In genomic region chr9:73104342-73104741, GRCh38 we compare ENCODE assay signal across 36 cellular contexts.
"Had no signal": no experiment of that assay in that cellular context is flagged by ENCODE, and none has a peak within 500 bp of the region (broad histone marks: within the 10 kb centered on the region; RNA-seq: fewer than 3 reads in every experiment).

No MANE protein-coding gene starts in this region.

- ATAC-seq: body of pancreas; effector memory CD8-positive, alpha-beta T cell; gastroesophageal sphincter; heart left ventricle; left colon; natural killer cell; stimulated activated memory B cell treated with anti-CD40 and anti-IgM and Interleukin-4, amounts not matched to agents 10 μg/mL and 1 μg/mL and 100 μg/mL, for 72 hours; stimulated activated naive CD8-positive, alpha-beta T cell treated with anti-CD3 and anti-CD28 coated beads, Interleukin-15, amount 100 ng/mL, for 72 hours had no signal

- H3K4me1 Mint-ChIP-seq: activated CD4-positive, alpha-beta T cell treated with anti-CD3 and anti-CD28 coated beads, Interleukin-2, amount 10 ng/mL, durations not matched to agents 24 days and 14 days; activated naive CD8-positive, alpha-beta T cell treated with anti-CD3 and anti-CD28 coated beads for 36 hours; immature natural killer cell; natural killer cell; stimulated activated memory B cell treated with anti-CD40 and anti-IgM and Interleukin-4, amounts not matched to agents 10 μg/mL and 1 μg/mL and 100 μg/mL, for 72 hours; stimulated activated naive CD8-positive, alpha-beta T cell treated with anti-CD3 and anti-CD28 coated beads, Interleukin-15, amount 100 ng/mL, for 72 hours had no signal

- H3K9me3 Mint-ChIP-seq: activated CD4-positive, alpha-beta memory T cell treated with anti-CD3 and anti-CD28 coated beads for 36 hours; activated CD4-positive, alpha-beta T cell treated with anti-CD3 and anti-CD28 coated beads, Interleukin-2, amount 10 ng/mL, durations not matched to agents 24 days and 14 days; activated naive CD4-positive, alpha-beta T cell treated with anti-CD3 and anti-CD28 coated beads for 36 hours; activated naive CD8-positive, alpha-beta T cell treated with anti-CD3 and anti-CD28 coated beads for 36 hours; activated T-helper 1 cell treated with anti-CD3 and anti-CD28 coated beads, Interleukin-12 subunit alpha, Interleukin-12 subunit beta, Interleukin-2, Interleukin-4 antibody, amounts not matched to agents 30 ng/mL and 10 ng/mL and 1 ng/mL, durations not matched to agents 14 hours and 24 hours and 36 hours; effector memory CD8-positive, alpha-beta T cell; immature natural killer cell; natural killer cell; stimulated activated memory B cell treated with anti-CD40 and anti-IgM and Interleukin-4, amounts not matched to agents 10 μg/mL and 1 μg/mL and 100 μg/mL, for 72 hours; stimulated activated naive CD8-positive, alpha-beta T cell treated with anti-CD3 and anti-CD28 coated beads, Interleukin-15, amount 100 ng/mL, for 72 hours had no signal

- DNase-seq: activated CD4-positive, alpha-beta memory T cell treated with anti-CD3 and anti-CD28 coated beads for 36 hours; activated CD4-positive, alpha-beta T cell treated with anti-CD3 and anti-CD28 coated beads, Interleukin-2, amount 10 ng/mL, durations not matched to agents 24 days and 14 days; activated CD4-positive, CD25-positive, alpha-beta regulatory T cell treated with anti-CD3 and anti-CD28 coated beads, Interleukin-2, amount 50 U/mL, for 72 hours; activated CD8-positive, alpha-beta memory T cell treated with anti-CD3 and anti-CD28 coated beads, Interleukin-2, amount 50 U/mL, for 4 hours; activated effector memory CD4-positive, alpha-beta T cell treated with anti-CD3 and anti-CD28 coated beads, Interleukin-2, amount 50 U/mL, for 16 hours; activated naive CD4-positive, alpha-beta T cell treated with anti-CD3 and anti-CD28 coated beads for 36 hours; activated naive CD8-positive, alpha-beta T cell treated with anti-CD3 and anti-CD28 coated beads for 36 hours; activated T-cell treated with anti-CD3 and anti-CD28 coated beads, Interleukin-2, amount 50 U/mL, for 1 hour; adrenal gland; aorta; body of pancreas; cerebellar nuclear complex; colonic mucosa; effector memory CD8-positive, alpha-beta T cell; erythroblast; heart left ventricle; hypothalamus; immature natural killer cell; kidney; left colon; natural killer cell; ovary; stimulated activated CD4-positive, alpha-beta T cell treated with anti-CD3 and anti-CD28 coated beads, Interleukin-1b, Interleukin-23, amount 100 ng/mL, for 48 hours; stimulated activated CD4-positive, alpha-beta T cell treated with anti-CD3 and anti-CD28 coated beads, Interleukin-4, amount 100 ng/mL, for 4 hours; stimulated activated CD8-positive, alpha-beta memory T cell treated with anti-CD3 and anti-CD28 coated beads, Interleukin-4, amount 100 ng/mL, for 48 hours; stimulated activated naive CD8-positive, alpha-beta T cell treated with anti-CD3 and anti-CD28 coated beads, Interleukin-15, amount 100 ng/mL, for 72 hours; substantia nigra; T-helper 2 cell; upper lobe of left lung had no signal

- H3K27ac ChIP-seq: adrenal gland, body of pancreas, colonic mucosa, gastroesophageal sphincter, heart left ventricle, ovary, upper lobe of left lung, vagina had no signal

- H3K4me1 ChIP-seq: adrenal gland, body of pancreas, colonic mucosa, gastroesophageal sphincter, heart left ventricle, upper lobe of left lung, vagina had no signal

- H3K4me2 ChIP-seq: smooth muscle cell had no signal

- H3K36me3 Mint-ChIP-seq: activated CD4-positive, alpha-beta memory T cell treated with anti-CD3 and anti-CD28 coated beads for 36 hours; activated naive CD8-positive, alpha-beta T cell treated with anti-CD3 and anti-CD28 coated beads for 36 hours; immature natural killer cell; natural killer cell; stimulated activated memory B cell treated with anti-CD40 and anti-IgM and Interleukin-4, amounts not matched to agents 10 μg/mL and 1 μg/mL and 100 μg/mL, for 72 hours had no signal

- H3K4me3 ChIP-seq: adrenal gland, body of pancreas, colonic mucosa, gastroesophageal sphincter, heart left ventricle, ovary, smooth muscle cell, upper lobe of left lung, vagina had no signal

- H3K27ac Mint-ChIP-seq: activated CD4-positive, alpha-beta memory T cell treated with anti-CD3 and anti-CD28 coated beads for 36 hours; activated CD4-positive, alpha-beta T cell treated with anti-CD3 and anti-CD28 coated beads, Interleukin-2, amount 10 ng/mL, durations not matched to agents 24 days and 14 days; activated naive CD4-positive, alpha-beta T cell treated with anti-CD3 and anti-CD28 coated beads for 36 hours; activated naive CD8-positive, alpha-beta T cell treated with anti-CD3 and anti-CD28 coated beads for 36 hours; activated T-helper 1 cell treated with anti-CD3 and anti-CD28 coated beads, Interleukin-12 subunit alpha, Interleukin-12 subunit beta, Interleukin-2, Interleukin-4 antibody, amounts not matched to agents 30 ng/mL and 10 ng/mL and 1 ng/mL, durations not matched to agents 14 hours and 24 hours and 36 hours; effector memory CD8-positive, alpha-beta T cell; immature natural killer cell; natural killer cell; progenitor cell of endocrine pancreas; stimulated activated memory B cell treated with anti-CD40 and anti-IgM and Interleukin-4, amounts not matched to agents 10 μg/mL and 1 μg/mL and 100 μg/mL, for 72 hours; stimulated activated naive CD8-positive, alpha-beta T cell treated with anti-CD3 and anti-CD28 coated beads, Interleukin-15, amount 100 ng/mL, for 72 hours had no signal

- H3K4me3 Mint-ChIP-seq: activated CD4-positive, alpha-beta memory T cell treated with anti-CD3 and anti-CD28 coated beads for 36 hours; activated CD4-positive, alpha-beta T cell treated with anti-CD3 and anti-CD28 coated beads, Interleukin-2, amount 10 ng/mL, durations not matched to agents 24 days and 14 days; activated naive CD4-positive, alpha-beta T cell treated with anti-CD3 and anti-CD28 coated beads for 36 hours; activated naive CD8-positive, alpha-beta T cell treated with anti-CD3 and anti-CD28 coated beads for 36 hours; activated T-helper 1 cell treated with anti-CD3 and anti-CD28 coated beads, Interleukin-12 subunit alpha, Interleukin-12 subunit beta, Interleukin-2, Interleukin-4 antibody, amounts not matched to agents 30 ng/mL and 10 ng/mL and 1 ng/mL, durations not matched to agents 14 hours and 24 hours and 36 hours; effector memory CD8-positive, alpha-beta T cell; immature natural killer cell; natural killer cell; stimulated activated memory B cell treated with anti-CD40 and anti-IgM and Interleukin-4, amounts not matched to agents 10 μg/mL and 1 μg/mL and 100 μg/mL, for 72 hours; stimulated activated naive CD8-positive, alpha-beta T cell treated with anti-CD3 and anti-CD28 coated beads, Interleukin-15, amount 100 ng/mL, for 72 hours had no signal

- H3K27me3 ChIP-seq: adrenal gland, body of pancreas, colonic mucosa, gastroesophageal sphincter, heart left ventricle, neutrophil, ovary, upper lobe of left lung, vagina had no signal

- H3K36me3 ChIP-seq: adrenal gland, colonic mucosa, gastroesophageal sphincter, heart left ventricle, neutrophil, ovary, upper lobe of left lung, vagina had no signal

- H3K9me3 ChIP-seq: adrenal gland, body of pancreas, colonic mucosa, gastroesophageal sphincter, heart left ventricle, neutrophil, ovary, upper lobe of left lung, vagina had no signal

- H3K27me3 Mint-ChIP-seq: activated naive CD8-positive, alpha-beta T cell treated with anti-CD3 and anti-CD28 coated beads for 36 hours; stimulated activated memory B cell treated with anti-CD40 and anti-IgM and Interleukin-4, amounts not matched to agents 10 μg/mL and 1 μg/mL and 100 μg/mL, for 72 hours had no signal
